31 cellular contexts compared by ENCODE assay signal in genomic region chr10:69060127-69060798, GRCh38. TPM values are rescaled to one million over a fixed set of nuclear protein-coding genes. Genes with fewer than 3 reads are reported as not detected.
DNase-seq lines count a peak whose midpoint lies in the region; ATAC-seq and TF ChIP-seq lines count a peak whose summit lies in the region.
"Had no signal": no experiment of that assay in that cellular context is flagged by ENCODE, and none has a peak within 500 bp of the region (broad histone marks: within the 10 kb centered on the region; RNA-seq: fewer than 3 reads in every experiment).

No MANE protein-coding gene starts in this region.

- ATAC-seq in IMR-90 (ENCODE audit: low read depth) (no peak), gastrocnemius medialis (no peak)

- peak overlapping the region; percentile 82 for H3K4ac ChIP-seq in IMR-90 (ENCODE audit: low read depth, low read length)

- H3K36me3 Mint-ChIP-seq in activated T-helper 1 cell treated with anti-CD3 and anti-CD28 coated beads, Interleukin-12 subunit alpha, Interleukin-12 subunit beta, Interleukin-2, Interleukin-4 antibody, amounts not matched to agents 30 ng/mL and 10 ng/mL and 1 ng/mL, durations not matched to agents 14 hours and 24 hours and 36 hours (ENCODE audit: low read depth): peaks cover 2% of the 10 kb centered on the region
- no peaks in the 10 kb centered on the region for H3K36me3 Mint-ChIP-seq in activated CD4-positive, alpha-beta T cell treated with anti-CD3 and anti-CD28 coated beads, Interleukin-2, amount 10 ng/mL, durations not matched to agents 24 days and 14 days (ENCODE audit: low read depth)
- H3K36me3 Mint-ChIP-seq: activated naive CD8-positive, alpha-beta T cell treated with anti-CD3 and anti-CD28 coated beads for 36 hours; neural progenitor cell; type B pancreatic cell had no signal

- POLR2A ChIA-PET in IMR-90 (lab: Charles Lee; ENCODE audit: unreplicated experiment): no interaction called here

- peak overlapping the region; percentile 76; the same call in 1 of the 2 replicates for H4K91ac ChIP-seq in IMR-90 (ENCODE audit: insufficient read depth, low read depth, low read length)

- no peaks in the 10 kb centered on the region for H3K9me3 ChIP-seq in IMR-90 (ENCODE audit: control insufficient read depth, insufficient read depth, low read length)
- H3K9me3 ChIP-seq in fibroblast of lung (ENCODE audit: control insufficient read depth, insufficient read depth, low read depth, low read length): no peaks in the 10 kb centered on the region
- H3K9me3 ChIP-seq in gastrocnemius medialis: no peaks in the 10 kb centered on the region
- H3K9me3 ChIP-seq: BLaER1, HAP-1, MG63, prostate gland, SK-N-SH had no signal

- 0 out of 2 replicates have a peak overlapping the region, but pooled peaks have one; percentile 44 for H3K23ac ChIP-seq in IMR-90 (ENCODE audit: low read depth, low read length)

- no peak for TF ChIP-seq RAD21 in IMR-90 (IDR thresholded peaks at IDR 0.05; ENCODE audit: low read length)

- no peak overlapping the region for H2BK5ac ChIP-seq in IMR-90 (ENCODE audit: low read depth, low read length, poor library complexity, severe bottlenecking)

- H3K27me3 Mint-ChIP-seq in activated T-helper 1 cell treated with anti-CD3 and anti-CD28 coated beads, Interleukin-12 subunit alpha, Interleukin-12 subunit beta, Interleukin-2, Interleukin-4 antibody, amounts not matched to agents 30 ng/mL and 10 ng/mL and 1 ng/mL, durations not matched to agents 14 hours and 24 hours and 36 hours (ENCODE audit: insufficient read depth): no peaks in the 10 kb centered on the region
- H3K27me3 Mint-ChIP-seq in activated CD4-positive, alpha-beta T cell treated with anti-CD3 and anti-CD28 coated beads, Interleukin-2, amount 10 ng/mL, durations not matched to agents 24 days and 14 days: no peaks in the 10 kb centered on the region
- H3K27me3 Mint-ChIP-seq: activated naive CD8-positive, alpha-beta T cell treated with anti-CD3 and anti-CD28 coated beads for 36 hours had no signal

- H4K5ac ChIP-seq in IMR-90 (ENCODE audit: low read depth, low read length): no peak overlapping the region; the same call in 1 of the 2 replicates

- H4K20me1 ChIP-seq in IMR-90 (ENCODE audit: insufficient read depth, low read length): no peaks in the 10 kb centered on the region
- no peaks in the 10 kb centered on the region for H4K20me1 ChIP-seq in fibroblast of lung (ENCODE audit: control insufficient read depth, extremely low read depth, insufficient read depth, low read length)
- H4K20me1 ChIP-seq: BLaER1 had no signal

- peaks cover 65% of the 10 kb centered on the region for H3K4me1 Mint-ChIP-seq in activated T-helper 1 cell treated with anti-CD3 and anti-CD28 coated beads, Interleukin-12 subunit alpha, Interleukin-12 subunit beta, Interleukin-2, Interleukin-4 antibody, amounts not matched to agents 30 ng/mL and 10 ng/mL and 1 ng/mL, durations not matched to agents 14 hours and 24 hours and 36 hours (ENCODE audit: low read depth)
- peaks cover 58% of the 10 kb centered on the region for H3K4me1 Mint-ChIP-seq in activated CD4-positive, alpha-beta T cell treated with anti-CD3 and anti-CD28 coated beads, Interleukin-2, amount 10 ng/mL, durations not matched to agents 24 days and 14 days

- dilution Hi-C loops in IMR-90 (cut with HindIII; ENCODE audit: low sequenced_read_pairs, unreplicated experiment): no loop called here

- no peak overlapping the region for H3K18ac ChIP-seq in IMR-90 (ENCODE audit: low read depth, low read length)

- no peak for TF ChIP-seq POLR2A in IMR-90 (IDR thresholded peaks at IDR 0.05; ENCODE audit: low read depth, low read length)
- no peak for TF ChIP-seq POLR2A in gastrocnemius medialis (IDR thresholded peaks at IDR 0.05)

- H4K8ac ChIP-seq in IMR-90 (ENCODE audit: low read depth in 2 of 2, low read length in 2 of 2): peak overlapping the region in 1 of 2 experiments; percentile 64; a peak in 3 of 4 replicates

- 100% methylated on average over 1 of the region's 8 CpGs; no CpG with 5 or more reads in 1 of the 2 experiments for WGBS in IMR-90 (ENCODE audit: extremely low coverage in 2 of 2, insufficient read length in 1 of 2), 2 experiments

- H3K9ac ChIP-seq in IMR-90 (ENCODE audit: low read depth, low read length) (no peak overlapping the region), fibroblast of lung (ENCODE audit: insufficient read depth, low read length) (no peak overlapping the region)
- H3K9ac ChIP-seq: BLaER1, neural progenitor cell, SK-N-SH had no signal

- peak overlapping the region; percentile 68; the same call in 1 of the 2 replicates for H2BK20ac ChIP-seq in IMR-90 (ENCODE audit: low read depth, low read length)

- H2AFZ ChIP-seq in ACC112 (ENCODE audit: low read length, unreplicated experiment): no peak overlapping the region
- no peak overlapping the region for H2AFZ ChIP-seq in IMR-90 (replicated peaks; ENCODE audit: low read length, poor library complexity)
- H2AFZ ChIP-seq in fibroblast of lung (ENCODE audit: low read length): no peak overlapping the region
- H2AFZ ChIP-seq: neural progenitor cell had no signal

- H3K4me3 ChIP-seq in ACC112 (ENCODE audit: low read depth, low read length) (no peak overlapping the region), IMR-90 (ENCODE audit: insufficient read depth, low read depth, low read length) (no peak overlapping the region), fibroblast of lung (replicated peaks in 1 of 4; ENCODE audit: control extremely low read depth in 1 of 4, insufficient read depth in 1 of 4, low read depth in 3 of 4, low read length in 4 of 4) (no peak overlapping the region), gastrocnemius medialis (no peak overlapping the region), foreskin fibroblast (ENCODE audit: low read depth in 1 of 2, low read length in 2 of 2) (no peak overlapping the region)
- H3K4me3 ChIP-seq: BLaER1, HAP-1, MG63, neural progenitor cell, prostate gland had no signal

- intact Hi-C loops in IMR-90 (cut with micrococcal nuclease): no loop called here
- intact Hi-C loops in gastrocnemius medialis (cut with DNase I; ENCODE audit: low total_unique reads): no loop called here
- intact Hi-C loops in activated T-helper 1 cell treated with anti-CD3 and anti-CD28 coated beads, Interleukin-12 subunit alpha, Interleukin-12 subunit beta, Interleukin-2, Interleukin-4 antibody, amounts not matched to agents 30 ng/mL and 10 ng/mL and 1 ng/mL, durations not matched to agents 14 hours and 24 hours and 36 hours (cut with micrococcal nuclease): no loop called here
- intact Hi-C loops in activated CD4-positive, alpha-beta T cell treated with anti-CD3 and anti-CD28 coated beads, Interleukin-2, amount 10 ng/mL, durations not matched to agents 24 days and 14 days (cut with micrococcal nuclease): no loop called here

- TF ChIP-seq CTCF in IMR-90 (conservative IDR thresholded peaks at IDR 0.05; ENCODE audit: low read depth, low read length) (no peak), fibroblast of lung (conservative IDR thresholded peaks at IDR 0.05 in 1 of 2, IDR thresholded peaks at IDR 0.05 in 1 of 2; ENCODE audit: low read depth in 1 of 2, low read length in 2 of 2) (no peak), gastrocnemius medialis (IDR thresholded peaks at IDR 0.05 in 4 of 5, conservative IDR thresholded peaks at IDR 0.05 in 1 of 5) (no peak), foreskin fibroblast (IDR thresholded peaks at IDR 0.05; ENCODE audit: low read depth, low read length) (no peak)

- peaks cover 0 to 16% of the 10 kb centered on the region in 2 experiments; a peak in 2 of 4 replicates for H3K79me1 ChIP-seq in IMR-90 (ENCODE audit: low read depth in 1 of 2, low read length in 2 of 2)

- H3K4me2 ChIP-seq in IMR-90 (ENCODE audit: low read depth, low read length): no peak overlapping the region
- no peak overlapping the region for H3K4me2 ChIP-seq in fibroblast of lung (ENCODE audit: extremely low read depth, insufficient read depth, low read length)
- H3K4me2 ChIP-seq: neural progenitor cell had no signal

- CTCF ChIA-PET in IMR-90 (lab: Yijun Ruan, JAX): interaction anchor here (0.6 kb wide), 1 partner anchor 136 kb away, joined by 8 read pairs; no protein-coding TSS in a partner anchor

- H3K79me2 ChIP-seq in ACC112 (ENCODE audit: control insufficient read depth, insufficient read depth, low read length, unreplicated experiment): no peaks in the 10 kb centered on the region
- H3K79me2 ChIP-seq in fibroblast of lung (ENCODE audit: control insufficient read depth, insufficient read depth, low read length): no peaks in the 10 kb centered on the region

- H2BK15ac ChIP-seq in IMR-90 (ENCODE audit: low read depth, low read length): 0 out of 3 replicates have a peak overlapping the region, but pooled peaks have one; percentile 54

- no peak overlapping the region for H3K4me3 Mint-ChIP-seq in activated T-helper 1 cell treated with anti-CD3 and anti-CD28 coated beads, Interleukin-12 subunit alpha, Interleukin-12 subunit beta, Interleukin-2, Interleukin-4 antibody, amounts not matched to agents 30 ng/mL and 10 ng/mL and 1 ng/mL, durations not matched to agents 14 hours and 24 hours and 36 hours
- H3K4me3 Mint-ChIP-seq in activated CD4-positive, alpha-beta T cell treated with anti-CD3 and anti-CD28 coated beads, Interleukin-2, amount 10 ng/mL, durations not matched to agents 24 days and 14 days: no peak overlapping the region
- H3K4me3 Mint-ChIP-seq: neural progenitor cell, type B pancreatic cell had no signal

- H3K56ac ChIP-seq in IMR-90 (ENCODE audit: extremely low read depth, insufficient read depth, low read length): no peak overlapping the region

- BruUV-seq in IMR-90 (replicated peaks; lab: Mats Ljungman, UMichigan): no TSS peak

- in situ Hi-C loops in IMR-90 (cut with MboI; ENCODE audit: low sequenced_read_pairs) (no loop called here), gastrocnemius medialis (cut with MboI; ENCODE audit: low sequenced_read_pairs in 4 of 4) (no loop called here)

- peaks cover 36% of the 10 kb centered on the region for H3K9me1 ChIP-seq in IMR-90 (ENCODE audit: insufficient read depth, low read length)

- peak overlapping the region; percentile 79 for H2BK120ac ChIP-seq in IMR-90 (ENCODE audit: low read depth, low read length)

- H3K27ac ChIP-seq in ACC112 (ENCODE audit: low read depth, low read length): peak overlapping the region; percentile 97
- no peak overlapping the region for H3K27ac ChIP-seq in IMR-90 (ENCODE audit: insufficient read depth, low read length)
- H3K27ac ChIP-seq in fibroblast of lung (ENCODE audit: insufficient read depth, low read length): peak overlapping the region; percentile 99
- peak overlapping the region; percentile 84 to 89 (median 87) for H3K27ac ChIP-seq in gastrocnemius medialis
- H3K27ac ChIP-seq: BLaER1, neural progenitor cell had no signal

- H3K9me3 Mint-ChIP-seq in activated T-helper 1 cell treated with anti-CD3 and anti-CD28 coated beads, Interleukin-12 subunit alpha, Interleukin-12 subunit beta, Interleukin-2, Interleukin-4 antibody, amounts not matched to agents 30 ng/mL and 10 ng/mL and 1 ng/mL, durations not matched to agents 14 hours and 24 hours and 36 hours: no peaks in the 10 kb centered on the region
- no peaks in the 10 kb centered on the region for H3K9me3 Mint-ChIP-seq in activated CD4-positive, alpha-beta T cell treated with anti-CD3 and anti-CD28 coated beads, Interleukin-2, amount 10 ng/mL, durations not matched to agents 24 days and 14 days
- H3K9me3 Mint-ChIP-seq: activated naive CD8-positive, alpha-beta T cell treated with anti-CD3 and anti-CD28 coated beads for 36 hours; neural progenitor cell; type B pancreatic cell had no signal

- no peak overlapping the region for H3K27ac Mint-ChIP-seq in activated T-helper 1 cell treated with anti-CD3 and anti-CD28 coated beads, Interleukin-12 subunit alpha, Interleukin-12 subunit beta, Interleukin-2, Interleukin-4 antibody, amounts not matched to agents 30 ng/mL and 10 ng/mL and 1 ng/mL, durations not matched to agents 14 hours and 24 hours and 36 hours
- H3K27ac Mint-ChIP-seq in activated CD4-positive, alpha-beta T cell treated with anti-CD3 and anti-CD28 coated beads, Interleukin-2, amount 10 ng/mL, durations not matched to agents 24 days and 14 days: no peak overlapping the region
- H3K27ac Mint-ChIP-seq: neural progenitor cell, type B pancreatic cell had no signal

- no peaks in the 10 kb centered on the region for H3K36me3 ChIP-seq in ACC112 (ENCODE audit: insufficient read depth, low read length)
- H3K36me3 ChIP-seq in IMR-90 (ENCODE audit: control insufficient read depth, insufficient read depth, low read length): no peaks in the 10 kb centered on the region
- H3K36me3 ChIP-seq in fibroblast of lung (ENCODE audit: control insufficient read depth, insufficient read depth, low read length): no peaks in the 10 kb centered on the region
- no peaks in the 10 kb centered on the region for H3K36me3 ChIP-seq in gastrocnemius medialis
- H3K36me3 ChIP-seq: BLaER1, HAP-1, MG63, neural progenitor cell, prostate gland had no signal

- H3K4me1 ChIP-seq in ACC112 (ENCODE audit: control insufficient read depth, insufficient read depth, low read length, unreplicated experiment): peaks cover 73% of the 10 kb centered on the region
- H3K4me1 ChIP-seq in IMR-90 (ENCODE audit: control insufficient read depth, insufficient read depth, low read length): peaks cover 25% of the 10 kb centered on the region
- peaks cover 30% of the 10 kb centered on the region for H3K4me1 ChIP-seq in fibroblast of lung (ENCODE audit: control insufficient read depth, extremely low read depth, insufficient read depth, low read length)
- peaks cover 11 to 12% of the 10 kb centered on the region in 2 donors for H3K4me1 ChIP-seq in gastrocnemius medialis
- H3K4me1 ChIP-seq: HAP-1, prostate gland had no signal

- DNase-seq in IMR-90 (no peak), fibroblast of lung (ENCODE audit: low read depth in 2 of 2) (no peak), gastrocnemius medialis (no peak), foreskin fibroblast (no peak), dermis blood vessel endothelial cell (no peak)
- no peak for DNase-seq in activated T-helper 1 cell treated with anti-CD3 and anti-CD28 coated beads, Interleukin-12 subunit alpha, Interleukin-12 subunit beta, Interleukin-2, Interleukin-4 antibody, amounts not matched to agents 30 ng/mL and 10 ng/mL and 1 ng/mL, durations not matched to agents 14 hours and 24 hours and 36 hours (ENCODE audit: low spot score)
- no peak for DNase-seq in activated CD4-positive, alpha-beta T cell treated with anti-CD3 and anti-CD28 coated beads, Interleukin-2, amount 10 ng/mL, durations not matched to agents 24 days and 14 days
- DNase-seq: activated effector memory CD4-positive, alpha-beta T cell treated with anti-CD3 and anti-CD28 coated beads, Interleukin-2, amount 50 U/mL, for 16 hours; activated naive CD8-positive, alpha-beta T cell treated with anti-CD3 and anti-CD28 coated beads for 36 hours; activated T-cell treated with anti-CD3 and anti-CD28 coated beads for 4 hours; central memory CD4-positive, alpha-beta T cell; DMS79; glutamatergic neuron; KBM-7; kidney glomerular epithelial cell; MG63; NCI-H1105 treated with DMSO at 0.1 percent for 48 hours; NCI-H2081; NCI-H226; NCI-H748 treated with DMSO at 0.1 percent for 48 hours; SK-N-SH; small intestine; stimulated activated CD4-positive, alpha-beta T cell treated with anti-CD3 and anti-CD28 coated beads, Interleukin-1b, Interleukin-23, amount 100 ng/mL, for 48 hours; stimulated activated CD8-positive, alpha-beta memory T cell treated with anti-CD3 and anti-CD28 coated beads, Interleukin-4, amount 100 ng/mL, for 48 hours had no signal

- no peak overlapping the region for H3K14ac ChIP-seq in IMR-90 (replicated peaks; ENCODE audit: low read depth, low read length)

- H2AK5ac ChIP-seq in IMR-90 (ENCODE audit: low read depth, low read length): peak overlapping the region; percentile 61

- H2AK9ac ChIP-seq in IMR-90 (replicated peaks; ENCODE audit: low read depth, low read length, poor library complexity): no peak overlapping the region

- H3K27me3 ChIP-seq in ACC112 (ENCODE audit: insufficient read depth, low read length) (no peaks in the 10 kb centered on the region), IMR-90 (ENCODE audit: control insufficient read depth, insufficient read depth, low read length) (no peaks in the 10 kb centered on the region), fibroblast of lung (ENCODE audit: control insufficient read depth, insufficient read depth, low read length) (no peaks in the 10 kb centered on the region), gastrocnemius medialis (no peaks in the 10 kb centered on the region)
- H3K27me3 ChIP-seq: BLaER1, MG63, neural progenitor cell had no signal

RNA-seq across cellular contexts. Expression of gene SRGN, which starts 27.6 kb away (rescaled TPM):
- total RNA-seq in IMR-90 (2012; rRNA removed) (41.4 and 46.4 TPM in 2 replicates), fibroblast of lung (147 and 363 TPM in 2 replicates), gastrocnemius medialis (10 to 100 TPM; 27.1 to 73.1 (median 37.8) TPM), dermis blood vessel endothelial cell (495 and 622 TPM in 2 replicates)
- polyA plus RNA-seq in IMR-90 (2012; rRNA removed) (29.8 and 33.3 TPM in 2 replicates), fibroblast of lung (71.9 and 83.9 TPM in 2 replicates)
- polyA plus RNA-seq in IMR-90 (2012; cell fraction: cytosol; rRNA removed): 12.4 and 25.7 TPM in 2 replicates
- polyA plus RNA-seq in IMR-90 (2012; cell fraction: nucleus; rRNA removed; ENCODE audit: low replicate concordance): 2.0 and 10.7 TPM in 2 replicates
- 59.1 and 76.2 TPM in 2 replicates for polyA plus RNA-seq in fibroblast of lung (2012)
- 9.6 and 21.5 TPM in 2 replicates for polyA minus RNA-seq in fibroblast of lung (ENCODE audit: low replicate concordance)
- total RNA-seq in activated T-helper 1 cell treated with anti-CD3 and anti-CD28 coated beads, Interleukin-12 subunit alpha, Interleukin-12 subunit beta, Interleukin-2, Interleukin-4 antibody, amounts not matched to agents 30 ng/mL and 10 ng/mL and 1 ng/mL, durations not matched to agents 14 hours and 24 hours and 36 hours: 1,217 and 1,242 TPM in 2 replicates
- 996 and 999 TPM in 2 replicates for total RNA-seq in activated CD4-positive, alpha-beta T cell treated with anti-CD3 and anti-CD28 coated beads, Interleukin-2, amount 10 ng/mL, durations not matched to agents 24 days and 14 days
- total RNA-seq: HT-29 had no signal
